8 cellular contexts compared by ENCODE assay signal in the genomic region with DNA sequence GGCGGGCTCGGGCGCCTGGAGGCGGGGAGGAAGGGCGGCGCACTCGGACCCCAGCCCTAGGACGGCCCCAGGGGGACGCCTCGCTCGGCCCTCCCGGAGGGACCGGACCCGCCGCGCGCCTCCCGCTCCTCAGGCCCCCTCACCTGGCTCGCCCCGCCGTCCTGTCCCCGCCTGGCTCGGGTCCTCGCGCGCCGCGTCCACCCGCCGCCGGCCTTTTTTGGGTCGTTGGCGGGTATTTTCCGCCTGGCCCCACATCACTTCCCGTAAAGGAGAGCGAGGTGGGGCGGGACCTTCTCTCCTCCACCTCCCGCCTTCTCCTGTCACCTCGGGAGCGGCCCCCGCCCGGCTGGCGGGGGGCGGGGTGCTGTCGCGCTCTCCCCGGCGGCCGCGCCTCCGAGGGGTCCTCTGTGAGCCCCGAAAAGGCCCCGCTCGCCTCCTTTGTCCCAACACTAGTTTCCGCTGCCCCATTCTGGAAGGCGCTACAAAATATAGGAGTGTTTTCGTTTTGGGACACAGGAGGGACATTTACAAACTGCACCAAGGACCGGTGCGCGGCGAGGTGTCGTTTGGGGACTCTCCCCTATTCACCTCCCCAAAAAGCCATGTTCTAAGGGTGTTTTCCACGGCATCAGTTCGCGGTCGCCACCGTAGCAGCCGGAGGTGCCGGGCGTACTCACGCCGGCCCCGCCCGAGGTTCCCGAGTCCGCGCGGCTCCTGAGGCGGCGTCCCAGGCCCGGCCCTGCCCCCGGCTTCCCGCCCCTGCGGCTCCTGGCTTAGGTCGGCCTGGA. TPM values are rescaled to one million over a fixed set of nuclear protein-coding genes. Genes with fewer than 3 reads are reported as not detected.
A peak's percentile ranks its signal among the peaks of the same experiment; 100 is the strongest.
DNase-seq lines count a peak whose midpoint lies in the region; ATAC-seq and TF ChIP-seq lines count a peak whose summit lies in the region.

Gene RAB27A (minus strand): TSS at position 241 of the 788 bp plus-strand sequence. CDS start 54,879 bp downstream, outside the sequence.

- H3K36me3 ChIP-seq in esophagus (ENCODE audit: control insufficient read depth in 2 of 2, insufficient read depth in 2 of 2, low read length in 1 of 2): no peaks in the 10 kb centered on the region

- no peaks in the 10 kb centered on the region for H3K9me3 Mint-ChIP-seq in naive thymus-derived CD8-positive, alpha-beta T cell

- H3K4me3 Mint-ChIP-seq in naive thymus-derived CD8-positive, alpha-beta T cell: peak within 1 kb of the TSS; percentile 85 to 97 (median 94)

- TF ChIP-seq CTCF in AG09319 (IDR thresholded peaks at IDR 0.05; ENCODE audit: low read depth, low read length): no peak

- POLR2A ChIA-PET in naive thymus-derived CD8-positive, alpha-beta T cell (lab: Charles Lee): interaction anchor here (1.3 to 2.9 kb wide), 3 partner anchors 9 to 67 kb away, joined by 3 to 7 read pairs (median 4); no protein-coding TSS in a partner anchor

- no peaks in the 10 kb centered on the region for H3K9me3 ChIP-seq in esophagus (ENCODE audit: control insufficient read depth in 2 of 2, insufficient read depth in 1 of 2, low read depth in 1 of 2, low read length in 1 of 2)

- H3K4me1 ChIP-seq in esophagus (ENCODE audit: control insufficient read depth in 2 of 2, insufficient read depth in 2 of 2, low read length in 1 of 2): peaks cover 0 to 2% of the 10 kb centered on the region in 2 donors

- H3K36me3 Mint-ChIP-seq in naive thymus-derived CD8-positive, alpha-beta T cell: peaks cover 0 to 4% (median 3%) of the 10 kb centered on the region in 3 donors

- H3K4me3 ChIP-seq in esophagus (ENCODE audit: low read depth in 1 of 2, low read length in 2 of 2): peak within 1 kb of the TSS; percentile 81 to 92

- H3K4me1 Mint-ChIP-seq in naive thymus-derived CD8-positive, alpha-beta T cell: peaks cover 22 to 46% (median 43%) of the 10 kb centered on the region in 4 donors

- WGBS in esophagus, 2 donors: 0 to 1% methylated on average over 68 to 85 of the region's 85 CpGs

- peak within 1 kb of the TSS; percentile 87 to 96 for H3K27ac ChIP-seq in esophagus (ENCODE audit: low read depth in 2 of 2, low read length in 1 of 2)

- DNase-seq in AG09319 (ENCODE audit: extremely low read depth, low read depth) (peak; percentile 18), OCI-M1 (lab: John Stamatoyannopoulos, UW) (peak; percentile 80), activated T-cell treated with anti-CD3 and anti-CD28 coated beads for 48 hours (ENCODE audit: low read depth) (peak; percentile 81)
- DNase-seq in naive thymus-derived CD8-positive, alpha-beta T cell: peak; percentile 48 to 83 (median 68)
- DNase-seq in stimulated activated naive CD4-positive, alpha-beta T cell treated with Interleukin-2 at 50 U/mL for 16 hours (lab: John Stamatoyannopoulos, UW): peak; percentile 84

- H3K27ac Mint-ChIP-seq in naive thymus-derived CD8-positive, alpha-beta T cell: peak within 1 kb of the TSS; percentile 94 to 98 (median 97)

- peaks cover 0 to 3% (median 0%) of the 10 kb centered on the region in 5 donors for H3K27me3 Mint-ChIP-seq in naive thymus-derived CD8-positive, alpha-beta T cell

- ATAC-seq in GM18873 (IDR thresholded peaks at IDR 0.05; ENCODE audit: low FRiP score, unreplicated experiment) (peak; percentile 41), HG03135 (IDR thresholded peaks at IDR 0.05; ENCODE audit: unreplicated experiment) (peak; percentile 70)
- peak; percentile 75 to 80 for ATAC-seq in naive thymus-derived CD8-positive, alpha-beta T cell

- no peaks in the 10 kb centered on the region for H3K27me3 ChIP-seq in esophagus (ENCODE audit: control insufficient read depth in 1 of 2, insufficient read depth in 2 of 2, low read length in 2 of 2)

RNA-seq across cellular contexts. Expression of gene RAB27A, which starts in this region (rescaled TPM):
- 10 to 100 TPM; 10.2 to 20.9 TPM for polyA plus RNA-seq in esophagus
- 10 to 100 TPM; 26.2 to 28.0 TPM for total RNA-seq in naive thymus-derived CD8-positive, alpha-beta T cell
- polyA plus RNA-seq in naive thymus-derived CD8-positive, alpha-beta T cell: 10 to 100 TPM; 35.0 to 88.0 (median 39.3) TPM

Comparison
In these comparisons a context has a peak if more than half of its experiments do, and no peak if none do; other contexts are left out.
1. Peak in every context shown above with its lines: DNase-seq, ATAC-seq, H3K4me3 ChIP-seq and H3K27ac ChIP-seq.
2. DNase-seq: peak in every context shown above with its lines; median percentile 84 in stimulated activated naive CD4-positive, alpha-beta T cell treated with Interleukin-2 at 50 U/mL for 16 hours; 81 in activated T-cell treated with anti-CD3 and anti-CD28 coated beads for 48 hours; 80 in OCI-M1; 68 in naive thymus-derived CD8-positive, alpha-beta T cell; 18 in AG09319.